8 cellular contexts compared by ENCODE assay signal in genomic region chr3:39378092-39378491, GRCh38. TPM values are rescaled to one million over a fixed set of nuclear protein-coding genes. Genes with fewer than 3 reads are reported as not detected.
DNase-seq lines count a peak whose midpoint lies in the region; ATAC-seq lines count a peak whose summit lies in the region.

No MANE protein-coding gene starts in this region.

- no peaks in the 10 kb centered on the region for H3K36me3 Mint-ChIP-seq in activated CD4-positive, alpha-beta memory T cell treated with anti-CD3 and anti-CD28 coated beads for 36 hours

- peak; percentile 47 for ATAC-seq in GM19324 (IDR thresholded peaks at IDR 0.05; ENCODE audit: low FRiP score, unreplicated experiment)
- ATAC-seq in HG03571 (IDR thresholded peaks at IDR 0.05; ENCODE audit: unreplicated experiment): peak; percentile 64

- H3K4me3 Mint-ChIP-seq in activated CD4-positive, alpha-beta memory T cell treated with anti-CD3 and anti-CD28 coated beads for 36 hours: no peak overlapping the region

- H3K27me3 Mint-ChIP-seq in activated CD4-positive, alpha-beta memory T cell treated with anti-CD3 and anti-CD28 coated beads for 36 hours: no peaks in the 10 kb centered on the region

- CTCF ChIA-PET in activated CD4-positive, alpha-beta memory T cell treated with anti-CD3 and anti-CD28 coated beads for 36 hours (lab: Charles Lee): interaction anchor here (0.7 to 8.8 kb wide), 22 partner anchors 9 to 277 kb away, joined by 3 to 158 read pairs (median 4); no protein-coding TSS in a partner anchor

- no peaks in the 10 kb centered on the region for H3K9me3 Mint-ChIP-seq in activated CD4-positive, alpha-beta memory T cell treated with anti-CD3 and anti-CD28 coated beads for 36 hours

- H3K27ac Mint-ChIP-seq in activated CD4-positive, alpha-beta memory T cell treated with anti-CD3 and anti-CD28 coated beads for 36 hours: no peak overlapping the region

- peaks cover 5% of the 10 kb centered on the region for H3K4me1 Mint-ChIP-seq in activated CD4-positive, alpha-beta memory T cell treated with anti-CD3 and anti-CD28 coated beads for 36 hours (ENCODE audit: low read depth)

- intact Hi-C loops in activated CD4-positive, alpha-beta memory T cell treated with anti-CD3 and anti-CD28 coated beads for 36 hours (cut with micrococcal nuclease): loop anchor here (1.0 kb wide), 3 partner anchors 86 to 189 kb away; no protein-coding TSS in a partner anchor
- intact Hi-C loops in posterior vena cava (cut with DNase I): no loop called here

- POLR2A ChIA-PET in activated CD4-positive, alpha-beta memory T cell treated with anti-CD3 and anti-CD28 coated beads for 36 hours (lab: Charles Lee): no interaction called here

- DNase-seq in 8988T (peak; percentile 45), fibroblast of peridontal ligament (ENCODE audit: extremely low read depth) (peak; percentile 8), retina (peak; percentile 22), posterior vena cava (ENCODE audit: low spot score) (no peak), NCI-H524 treated with DMSO at 0.1 percent for 48 hours (lab: John Stamatoyannopoulos, UW) (no peak)
- peak; percentile 73 for DNase-seq in activated CD4-positive, alpha-beta memory T cell treated with anti-CD3 and anti-CD28 coated beads for 36 hours

RNA-seq across cellular contexts. Expression of gene SLC25A38, which starts 5.1 kb away (rescaled TPM):
- total RNA-seq in activated CD4-positive, alpha-beta memory T cell treated with anti-CD3 and anti-CD28 coated beads for 36 hours: 10 to 100 TPM; 23.1 to 24.9 TPM
- 10 to 100 TPM; 14.3 to 14.9 TPM for total RNA-seq in posterior vena cava

RNA-seq across cellular contexts. Expression of gene RPSA, which starts 28.4 kb away (rescaled TPM):
- 1,000 to 10,000 TPM; 2,627 to 2,738 TPM for total RNA-seq in activated CD4-positive, alpha-beta memory T cell treated with anti-CD3 and anti-CD28 coated beads for 36 hours
- total RNA-seq in posterior vena cava: 100 to 1,000 TPM; 674 to 783 TPM

RNA-seq across cellular contexts. Expression of gene CCR8, which starts 48.6 kb away (rescaled TPM):
- total RNA-seq in activated CD4-positive, alpha-beta memory T cell treated with anti-CD3 and anti-CD28 coated beads for 36 hours: under 1 TPM; 0.48 to 0.51 TPM
- total RNA-seq in posterior vena cava: not detected

Comparison
In these comparisons a context has a peak if more than half of its experiments do, and no peak if none do; other contexts are left out.
1. DNase-seq: peak in 8988T (single experiment), activated CD4-positive, alpha-beta memory T cell treated with anti-CD3 and anti-CD28 coated beads for 36 hours (single experiment), fibroblast of peridontal ligament (single experiment) and retina (single experiment); none in posterior vena cava (single experiment) and NCI-H524 treated with DMSO at 0.1 percent for 48 hours (single experiment).